In genomic region chr15:28086175-28086703, GRCh38 we compare ENCODE assay signal across 8 cellular contexts. TPM values are rescaled to one million over a fixed set of nuclear protein-coding genes. Genes with fewer than 3 reads are reported as not detected.
A peak's percentile ranks its signal among the peaks of the same experiment; 100 is the strongest.
DNase-seq lines count a peak whose midpoint lies in the region; ATAC-seq, FAIRE-seq and TF ChIP-seq lines count a peak whose summit lies in the region.

No MANE protein-coding gene starts in this region.

- no peaks in the 10 kb centered on the region for H4K20me1 ChIP-seq in astrocyte (ENCODE audit: insufficient read depth, low read length)

- TF ChIP-seq CTCF in GM20000 (IDR thresholded peaks at IDR 0.05; ENCODE audit: extremely low read depth, missing control alignments) (peak; percentile 66), astrocyte (IDR thresholded peaks at IDR 0.05; ENCODE audit: insufficient read depth, low read depth, low read length) (peak; percentile 55)

- no peaks in the 10 kb centered on the region for H3K27me3 ChIP-seq in astrocyte (ENCODE audit: insufficient read depth, low read length)

- H3K4me3 Mint-ChIP-seq in astrocyte (ENCODE audit: unreplicated experiment): no peak overlapping the region
- H3K4me3 Mint-ChIP-seq in stimulated activated naive B cell treated with anti-CD40 and anti-IgM and Interleukin-4, amounts not matched to agents 10 μg/mL and 1 μg/mL and 100 μg/mL, for 72 hours: no peak overlapping the region

- no peak for FAIRE-seq in astrocyte (lab: Jason Lieb, UNC)

- no peak overlapping the region for H3K9ac ChIP-seq in astrocyte (ENCODE audit: low read length)

- H2AFZ ChIP-seq in astrocyte (ENCODE audit: low read depth, low read length): no peak overlapping the region

- no peaks in the 10 kb centered on the region for H3K79me2 ChIP-seq in astrocyte (ENCODE audit: insufficient read depth, low read length)

- H3K9me3 ChIP-seq in astrocyte (ENCODE audit: insufficient read depth, low read depth, low read length): peaks cover 9% of the 10 kb centered on the region

- H3K4me3 ChIP-seq in astrocyte (ENCODE audit: insufficient read depth, low read depth, low read length): no peak overlapping the region

- H3K36me3 ChIP-seq in astrocyte (ENCODE audit: insufficient read depth, low read length): no peaks in the 10 kb centered on the region

- no peaks in the 10 kb centered on the region for H3K4me1 ChIP-seq in astrocyte (ENCODE audit: insufficient read depth, low read length)

- DNase-seq in GDM1 (lab: John Stamatoyannopoulos, UW): peak; percentile 37
- DNase-seq in GM20000 (ENCODE audit: low spot score): peak; percentile 86
- DNase-seq in RPMI8226: peak; percentile 64
- peak; percentile 25 for DNase-seq in astrocyte (ENCODE audit: low read depth)
- DNase-seq in iris pigment epithelial cell (ENCODE audit: low read depth): peak; percentile 53
- DNase-seq in stimulated activated naive B cell treated with anti-CD40 and anti-IgM and Interleukin-4, amounts not matched to agents 10 μg/mL and 1 μg/mL and 100 μg/mL, for 72 hours: peak; percentile 47
- no peak for DNase-seq in amniotic stem cell (lab: John Stamatoyannopoulos, UW)

- peaks cover 2% of the 10 kb centered on the region for H3K36me3 Mint-ChIP-seq in astrocyte (ENCODE audit: low read depth, unreplicated experiment)
- H3K36me3 Mint-ChIP-seq in stimulated activated naive B cell treated with anti-CD40 and anti-IgM and Interleukin-4, amounts not matched to agents 10 μg/mL and 1 μg/mL and 100 μg/mL, for 72 hours: peaks cover 5 to 11% of the 10 kb centered on the region in 2 donors

- H3K27ac ChIP-seq in astrocyte (ENCODE audit: low read depth, low read length): no peak overlapping the region

- peaks cover 5% of the 10 kb centered on the region for H3K4me1 Mint-ChIP-seq in astrocyte (ENCODE audit: low read depth, unreplicated experiment)
- H3K4me1 Mint-ChIP-seq in stimulated activated naive B cell treated with anti-CD40 and anti-IgM and Interleukin-4, amounts not matched to agents 10 μg/mL and 1 μg/mL and 100 μg/mL, for 72 hours: peaks cover 0 to 13% of the 10 kb centered on the region in 2 donors

- H3K9me3 Mint-ChIP-seq in astrocyte (ENCODE audit: unreplicated experiment): peaks cover 15% of the 10 kb centered on the region
- peaks cover 17 to 22% of the 10 kb centered on the region in 2 donors for H3K9me3 Mint-ChIP-seq in stimulated activated naive B cell treated with anti-CD40 and anti-IgM and Interleukin-4, amounts not matched to agents 10 μg/mL and 1 μg/mL and 100 μg/mL, for 72 hours

- H3K27me3 Mint-ChIP-seq in astrocyte (ENCODE audit: low read depth, unreplicated experiment): no peaks in the 10 kb centered on the region
- H3K27me3 Mint-ChIP-seq in stimulated activated naive B cell treated with anti-CD40 and anti-IgM and Interleukin-4, amounts not matched to agents 10 μg/mL and 1 μg/mL and 100 μg/mL, for 72 hours: peaks cover 59 to 66% of the 10 kb centered on the region in 2 donors

- H3K27ac Mint-ChIP-seq in astrocyte (ENCODE audit: unreplicated experiment): no peak overlapping the region
- no peak overlapping the region for H3K27ac Mint-ChIP-seq in stimulated activated naive B cell treated with anti-CD40 and anti-IgM and Interleukin-4, amounts not matched to agents 10 μg/mL and 1 μg/mL and 100 μg/mL, for 72 hours

- no peak overlapping the region for H3K4me2 ChIP-seq in astrocyte (ENCODE audit: low read length)

- ATAC-seq in HG03460 (IDR thresholded peaks at IDR 0.05; ENCODE audit: unreplicated experiment): peak; percentile 98
- ATAC-seq in stimulated activated naive B cell treated with anti-CD40 and anti-IgM and Interleukin-4, amounts not matched to agents 10 μg/mL and 1 μg/mL and 100 μg/mL, for 72 hours (replicated peaks): peak; percentile 100

RNA-seq across cellular contexts. Expression of gene OCA2, which starts 12.9 kb away (rescaled TPM):
- total RNA-seq in astrocyte: 2.4 and 2.9 TPM in 2 replicates
